Comparison of ENCODE assay signal across 27 cellular contexts in the genomic region with DNA sequence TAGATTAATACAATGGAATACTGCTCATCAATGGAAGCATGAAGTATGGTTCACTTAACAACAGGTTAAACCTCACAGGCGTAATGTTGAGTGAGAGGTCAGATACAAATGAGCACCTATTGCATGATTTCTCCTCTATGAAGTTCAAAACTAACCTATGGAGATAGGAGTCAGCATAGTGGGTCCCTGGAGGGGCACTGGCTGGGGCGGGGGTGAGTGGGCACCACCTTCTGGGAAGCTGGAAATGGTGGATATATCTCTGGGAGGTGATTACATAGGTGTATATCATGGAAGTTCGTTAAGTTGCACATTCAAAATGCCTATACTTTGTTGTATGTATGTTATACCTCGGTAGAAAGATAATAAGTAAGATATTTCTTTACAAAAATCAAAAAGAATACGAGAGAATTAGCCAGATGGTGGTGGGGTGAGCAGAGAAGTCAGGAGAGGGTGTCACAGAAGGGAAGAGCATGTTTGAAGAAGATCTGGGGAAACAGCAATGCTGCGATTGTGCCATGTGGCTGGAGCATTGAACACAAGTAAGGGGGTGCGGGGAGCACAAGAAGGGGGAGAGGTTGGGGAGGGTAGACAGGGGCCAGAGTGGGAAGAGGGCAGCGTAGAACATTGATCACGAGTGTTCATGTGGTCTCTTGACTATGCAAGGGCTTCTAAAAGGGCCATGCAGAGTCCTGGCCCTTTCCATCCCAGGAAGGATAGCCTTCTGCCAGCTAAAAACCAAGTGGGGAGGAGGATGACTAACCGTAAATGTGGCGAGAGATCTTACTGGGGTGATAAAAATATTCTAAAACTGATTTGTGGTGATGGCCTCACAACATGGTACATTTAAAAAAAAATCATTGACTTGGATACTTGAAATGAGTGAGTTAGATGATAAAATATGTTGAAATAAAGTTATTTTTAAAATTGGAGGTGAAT. TPM values are rescaled to one million over a fixed set of nuclear protein-coding genes. Genes with fewer than 3 reads are reported as not detected.
DNase-seq lines count a peak whose midpoint lies in the region; ATAC-seq and TF ChIP-seq lines count a peak whose summit lies in the region.
"Had no signal": no experiment of that assay in that cellular context is flagged by ENCODE, and none has a peak within 500 bp of the region (broad histone marks: within the 10 kb centered on the region; RNA-seq: fewer than 3 reads in every experiment).

No MANE protein-coding gene starts in this region.

- no peaks in the 10 kb centered on the region for H3K36me3 Mint-ChIP-seq in Caco-2 (ENCODE audit: insufficient read depth, unreplicated experiment)
- H3K36me3 Mint-ChIP-seq: activated naive CD4-positive, alpha-beta T cell treated with anti-CD3 and anti-CD28 coated beads, Interleukin-2, amount 10 ng/mL, durations not matched to agents 7 days and 5 days had no signal

- no peak overlapping the region for H3K4me3 ChIP-seq in Caco-2 (ENCODE audit: low read depth, low read length)
- H3K4me3 ChIP-seq: gastrocnemius medialis, hepatocyte, right lobe of liver, tibial nerve had no signal

- H3K27me3 ChIP-seq in Caco-2 (replicated peaks; ENCODE audit: control insufficient read depth, insufficient read depth, low read length): no peaks in the 10 kb centered on the region
- H3K27me3 ChIP-seq: brain microvascular endothelial cell, gastrocnemius medialis, hepatocyte, right lobe of liver, tibial nerve had no signal

- POLR2A ChIA-PET in Caco-2 (lab: Charles Lee): no interaction called here

- ATAC-seq in HG02884 (IDR thresholded peaks at IDR 0.05; ENCODE audit: unreplicated experiment): no peak
- ATAC-seq: gastrocnemius medialis had no signal

- no peak for TF ChIP-seq CTCF in Caco-2 (IDR thresholded peaks at IDR 0.05; ENCODE audit: insufficient read depth in 1 of 2, low read depth in 1 of 2, low read length in 1 of 2, severe bottlenecking in 1 of 2, unreplicated experiment in 1 of 2)

- no peaks in the 10 kb centered on the region for H3K36me3 ChIP-seq in Caco-2 (ENCODE audit: control insufficient read depth, insufficient read depth, low read length)
- H3K36me3 ChIP-seq: gastrocnemius medialis, right lobe of liver, tibial nerve had no signal

- intact Hi-C loops in Caco-2 (cut with micrococcal nuclease; ENCODE audit: unreplicated experiment): no loop called here

- peaks cover 11% of the 10 kb centered on the region for H3K9me3 Mint-ChIP-seq in Caco-2 (ENCODE audit: unreplicated experiment)
- H3K9me3 Mint-ChIP-seq: activated naive CD4-positive, alpha-beta T cell treated with anti-CD3 and anti-CD28 coated beads, Interleukin-2, amount 10 ng/mL, durations not matched to agents 7 days and 5 days had no signal

- no peaks in the 10 kb centered on the region for H3K27me3 Mint-ChIP-seq in Caco-2 (ENCODE audit: insufficient read depth, unreplicated experiment)

- H3K4me1 Mint-ChIP-seq in Caco-2 (ENCODE audit: low read depth, unreplicated experiment): peaks cover 9% of the 10 kb centered on the region
- H3K4me1 Mint-ChIP-seq: activated naive CD4-positive, alpha-beta T cell treated with anti-CD3 and anti-CD28 coated beads, Interleukin-2, amount 10 ng/mL, durations not matched to agents 7 days and 5 days had no signal

- no TSS peak for BruUV-seq in Caco-2 (replicated peaks; lab: Mats Ljungman, UMichigan)

- H3K4me1 ChIP-seq in Caco-2: peaks cover 4% of the 10 kb centered on the region
- H3K4me1 ChIP-seq: gastrocnemius medialis, tibial nerve had no signal

- H3K27ac Mint-ChIP-seq in Caco-2 (ENCODE audit: unreplicated experiment): peak overlapping the region; percentile 18
- H3K27ac Mint-ChIP-seq: activated naive CD4-positive, alpha-beta T cell treated with anti-CD3 and anti-CD28 coated beads, Interleukin-2, amount 10 ng/mL, durations not matched to agents 7 days and 5 days; activated T-cell treated with anti-CD3 and anti-CD28 coated beads, Interleukin-2, amount 50 U/mL, for 72 hours had no signal

- CTCF ChIA-PET in Caco-2 (lab: Charles Lee): no interaction called here

- no peak for DNase-seq in Caco-2
- DNase-seq in M059J (ENCODE audit: low read depth): peak; percentile 55
- DNase-seq in islet precursor cell: peak; percentile 25
- DNase-seq in stimulated activated CD8-positive, alpha-beta memory T cell treated with anti-CD3 and anti-CD28 coated beads, Interleukin-4, amount 100 ng/mL, for 48 hours: peak; percentile 16
- no peak for DNase-seq in NOMO-1 treated with DMSO at 0.1 percent for 48 hours (lab: John Stamatoyannopoulos, UW; ENCODE audit: unreplicated experiment)
- no peak for DNase-seq in T-helper 2 cell
- DNase-seq: activated CD4-positive, alpha-beta T cell treated with anti-CD3 and anti-CD28 coated beads for 4 hours; activated naive CD4-positive, alpha-beta T cell treated with anti-CD3 and anti-CD28 coated beads, Interleukin-2, amount 10 ng/mL, durations not matched to agents 7 days and 5 days; activated T-cell treated with anti-CD3 and anti-CD28 coated beads, Interleukin-2, amount 50 U/mL, for 72 hours; brain microvascular endothelial cell; C1 segment of cervical spinal cord; DND-41; gastrocnemius medialis; Kasumi-1; NCI-H1436 treated with DMSO at 0.1 percent for 48 hours; NCI-H2081 treated with DMSO at 0.1 percent for 48 hours; NCI-H226; NCI-H526 treated with DMSO at 0.1 percent for 48 hours; posterior cingulate gyrus; right lobe of liver; SIG-M5; stimulated activated CD4-positive, alpha-beta T cell treated with anti-CD3 and anti-CD28 coated beads, Interleukin-12 subunit alpha, Interleukin-12 subunit beta, amount 100 ng/mL, for 4 hours; stimulated activated CD4-positive, alpha-beta T cell treated with anti-CD3 and anti-CD28 coated beads, Interleukin-2, amount 100 ng/mL, for 48 hours; T-helper 9 cell had no signal

- no peaks in the 10 kb centered on the region; the same call in 1 of the 2 replicates for H3K9me3 ChIP-seq in Caco-2
- H3K9me3 ChIP-seq: gastrocnemius medialis, right lobe of liver had no signal

- no peak overlapping the region for H3K4me3 Mint-ChIP-seq in Caco-2 (ENCODE audit: unreplicated experiment)
- H3K4me3 Mint-ChIP-seq: activated naive CD4-positive, alpha-beta T cell treated with anti-CD3 and anti-CD28 coated beads, Interleukin-2, amount 10 ng/mL, durations not matched to agents 7 days and 5 days; activated T-cell treated with anti-CD3 and anti-CD28 coated beads, Interleukin-2, amount 50 U/mL, for 72 hours had no signal

RNA-seq across cellular contexts. Expression of gene ITGA11, which starts 30.2 kb away (rescaled TPM):
- total RNA-seq in Caco-2 (2022): 0.18 TPM in 1 of 2 replicates, not detected in the other
- total RNA-seq in M059J (2014; rRNA removed; shearing (Covaris generic)): 31.2 and 54.7 TPM in 2 replicates

Comparison
In these comparisons a context has a peak if more than half of its experiments do, and no peak if none do; other contexts are left out.
1. DNase-seq: peak in M059J (single experiment), islet precursor cell (single experiment) and stimulated activated CD8-positive, alpha-beta memory T cell treated with anti-CD3 and anti-CD28 coated beads, Interleukin-4, amount 100 ng/mL, for 48 hours (single experiment); none in Caco-2 (0 of 2), NOMO-1 treated with DMSO at 0.1 percent for 48 hours (single experiment) and T-helper 2 cell (0 of 5).
2. RNA of gene ITGA11, which starts 30.2 kb away (total RNA-seq): 31.2 to 54.7 TPM in M059J; 0.18 TPM in Caco-2; every median in the first group is over 10 times any median in the second.